1 cellular context compared by ENCODE assay signal in genomic region chr1:1748686-1749321, GRCh38.
TF ChIP-seq lines count a peak whose summit lies in the region.

No MANE protein-coding gene starts in this region.

TF ChIP-seq in HepG2, 621 proteins besides CTCF, POLR2A, EP300 and RAD21 (continued from another document):
- TF ChIP-seq ZSCAN5A (CRISPR knock-in tag; IDR thresholded peaks at IDR 0.05; ENCODE audit: borderline replicate concordance) (no peak), SMAD1 (CRISPR knock-in tag; IDR thresholded peaks at IDR 0.05; ENCODE audit: borderline replicate concordance, low read depth) (no peak), TARDBP (CRISPR knock-in tag; IDR thresholded peaks at IDR 0.05) (peak; percentile 71; the same call in 1 of the 2 replicates), SNAPC4 (CRISPR knock-in tag; IDR thresholded peaks at IDR 0.05) (no peak), ZNF343 (CRISPR knock-in tag; IDR thresholded peaks at IDR 0.05) (no peak), NR1H2 (CRISPR knock-in tag; IDR thresholded peaks at IDR 0.05; ENCODE audit: borderline replicate concordance, low read depth) (no peak), ZNF18 (CRISPR knock-in tag; IDR thresholded peaks at IDR 0.05; ENCODE audit: insufficient replicate concordance) (no peak), RNF2 (conservative IDR thresholded peaks at IDR 0.05; ENCODE audit: low read depth) (no peak), U2AF1 (optimal IDR thresholded peaks at IDR 0.05; ENCODE audit: low read depth, low read length) (no peak)
